Comparison of ENCODE assay signal across 18 cellular contexts in the genomic region with DNA sequence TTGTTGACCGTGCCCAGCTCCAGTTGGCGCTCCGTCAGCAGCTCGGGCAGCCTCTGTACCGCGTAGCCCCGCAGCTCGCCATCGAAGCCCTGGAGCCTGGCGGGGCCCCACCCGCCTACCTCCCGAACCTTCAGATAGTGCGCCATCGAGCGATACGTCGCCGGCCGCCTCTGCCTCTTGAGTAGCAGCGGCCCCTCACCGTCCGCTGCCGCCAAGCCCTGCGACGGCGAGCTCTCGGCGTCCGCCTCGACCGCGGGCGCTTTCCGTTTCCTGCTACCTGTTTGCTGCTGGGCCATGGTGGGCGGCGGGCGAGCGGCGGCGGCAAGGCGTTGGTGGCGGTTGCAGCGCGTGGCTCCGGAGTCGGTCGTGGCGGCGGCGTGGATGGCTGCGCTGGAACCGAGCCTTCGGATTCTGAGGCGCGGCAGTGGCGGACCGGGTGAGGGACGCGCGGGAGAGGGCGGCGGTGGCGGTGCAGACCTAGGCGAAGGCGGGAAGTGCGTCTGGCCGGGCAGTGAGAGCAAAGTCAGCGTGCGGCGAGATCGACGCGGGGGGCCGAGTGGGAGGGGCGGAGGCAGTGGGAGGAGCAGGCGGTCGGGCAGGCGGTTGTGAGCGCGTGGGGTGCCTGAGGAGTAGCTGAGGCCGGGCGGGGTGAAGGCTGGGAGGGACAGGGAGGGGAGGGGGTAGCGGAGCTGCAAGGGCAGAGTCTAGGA. TPM values are rescaled to one million over a fixed set of nuclear protein-coding genes. Genes with fewer than 3 reads are reported as not detected.
A peak's percentile ranks its signal among the peaks of the same experiment; 100 is the strongest.
DNase-seq lines count a peak whose midpoint lies in the region; ATAC-seq and TF ChIP-seq lines count a peak whose summit lies in the region.
"Had no signal": no experiment of that assay in that cellular context is flagged by ENCODE, and none has a peak within 500 bp of the region (broad histone marks: within the 10 kb centered on the region; RNA-seq: fewer than 3 reads in every experiment).

TSS of gene DCAF12L1 (minus strand) at position 502 of the 710 bp plus-strand sequence. CDS start at position 296, 206 bp downstream.

- H3K36me3 ChIP-seq in cardiac muscle cell (no peaks in the 10 kb centered on the region), hepatocyte (replicated peaks; ENCODE audit: insufficient read depth, low read depth) (no peaks in the 10 kb centered on the region)
- H3K36me3 ChIP-seq: heart right ventricle had no signal

- H4K20me1 ChIP-seq in hepatocyte (ENCODE audit: insufficient read depth, poor library complexity, severe bottlenecking), result no peaks in the 10 kb centered on the region

- H3K27me3 Mint-ChIP-seq in type B pancreatic cell, result peaks cover 24% of the 10 kb centered on the region
- H3K27me3 Mint-ChIP-seq: stimulated activated naive CD8-positive, alpha-beta T cell treated with anti-CD3 and anti-CD28 coated beads, Interleukin-15, amount 100 ng/mL, for 72 hours had no signal

- DNase-seq in cardiac muscle cell (ENCODE audit: low read depth in 1 of 2, low spot score in 1 of 2) (peak in 1 of 2 donors; percentile 12), left cardiac atrium (no peak), hepatocyte (ENCODE audit: low spot score) (peak; percentile 40), mucosa of gallbladder (ENCODE audit: low spot score) (peak; percentile 43), type B pancreatic cell (ENCODE audit: extremely low spot score, unreplicated experiment) (no peak), cerebellar nuclear complex (lab: John Stamatoyannopoulos, UW) (no peak)
- no peak for DNase-seq in activated CD8-positive, alpha-beta memory T cell treated with anti-CD3 and anti-CD28 coated beads for 24 hours
- DNase-seq in stimulated activated effector memory CD8-positive, alpha-beta T cell treated with anti-CD3 and anti-CD28 coated beads, Interleukin-12 subunit alpha, Interleukin-12 subunit beta, amount 100 ng/mL, for 72 hours (ENCODE audit: low spot score in 2 of 2), result no peak
- DNase-seq: activated CD4-positive, alpha-beta T cell treated with anti-CD3 and anti-CD28 coated beads for 4 hours; activated T-cell treated with anti-CD3 and anti-CD28 coated beads, Interleukin-2, amount 50 U/mL, for 24 hours; HCEC 1CT; midbrain; NCI-H1105; NCI-H2227 treated with DMSO at 0.1 percent for 48 hours; stimulated activated naive CD8-positive, alpha-beta T cell treated with anti-CD3 and anti-CD28 coated beads, Interleukin-15, amount 100 ng/mL, for 72 hours had no signal

- H3K4me3 ChIP-seq in cardiac muscle cell (peak within 1 kb of the TSS; percentile 20), hepatocyte (no peak within 1 kb of the TSS)
- H3K4me3 ChIP-seq: heart right ventricle had no signal

- no peaks in the 10 kb centered on the region for H3K9me2 ChIP-seq in hepatocyte (replicated peaks; ENCODE audit: insufficient read depth)

- no peak within 1 kb of the TSS for H3K27ac Mint-ChIP-seq in type B pancreatic cell
- no peak within 1 kb of the TSS for H3K27ac Mint-ChIP-seq in stimulated activated effector memory CD8-positive, alpha-beta T cell treated with anti-CD3 and anti-CD28 coated beads, Interleukin-12 subunit alpha, Interleukin-12 subunit beta, amount 100 ng/mL, for 72 hours
- H3K27ac Mint-ChIP-seq: activated T-cell treated with anti-CD3 and anti-CD28 coated beads, Interleukin-2, amount 50 U/mL, for 24 hours; stimulated activated naive CD8-positive, alpha-beta T cell treated with anti-CD3 and anti-CD28 coated beads, Interleukin-15, amount 100 ng/mL, for 72 hours had no signal

- TF ChIP-seq CTCF in cardiac muscle cell (IDR thresholded peaks at IDR 0.05; ENCODE audit: low read depth, low read length), result no peak
- TF ChIP-seq CTCF in hepatocyte (IDR thresholded peaks at IDR 0.05; ENCODE audit: poor library complexity), result no peak
- TF ChIP-seq CTCF in type B pancreatic cell (conservative IDR thresholded peaks at IDR 0.05), result no peak

- H3K36me3 Mint-ChIP-seq in type B pancreatic cell, result no peaks in the 10 kb centered on the region
- no peaks in the 10 kb centered on the region for H3K36me3 Mint-ChIP-seq in stimulated activated effector memory CD8-positive, alpha-beta T cell treated with anti-CD3 and anti-CD28 coated beads, Interleukin-12 subunit alpha, Interleukin-12 subunit beta, amount 100 ng/mL, for 72 hours

- H3K4me1 ChIP-seq in cardiac muscle cell (ENCODE audit: low read depth), result no peaks in the 10 kb centered on the region
- no peaks in the 10 kb centered on the region for H3K4me1 ChIP-seq in hepatocyte (ENCODE audit: insufficient read depth)
- H3K4me1 ChIP-seq: heart right ventricle had no signal

- peak within 1 kb of the TSS; percentile 56 for H2AFZ ChIP-seq in hepatocyte

- intact Hi-C loops in left cardiac atrium (cut with DNase I), result no loop called here

- no peaks in the 10 kb centered on the region for H3K4me1 Mint-ChIP-seq in type B pancreatic cell (ENCODE audit: unreplicated experiment)
- H3K4me1 Mint-ChIP-seq in stimulated activated effector memory CD8-positive, alpha-beta T cell treated with anti-CD3 and anti-CD28 coated beads, Interleukin-12 subunit alpha, Interleukin-12 subunit beta, amount 100 ng/mL, for 72 hours, result no peaks in the 10 kb centered on the region
- H3K4me1 Mint-ChIP-seq: stimulated activated naive CD8-positive, alpha-beta T cell treated with anti-CD3 and anti-CD28 coated beads, Interleukin-15, amount 100 ng/mL, for 72 hours had no signal

- peak within 1 kb of the TSS; percentile 77 for H3K4me3 Mint-ChIP-seq in type B pancreatic cell
- H3K4me3 Mint-ChIP-seq in stimulated activated effector memory CD8-positive, alpha-beta T cell treated with anti-CD3 and anti-CD28 coated beads, Interleukin-12 subunit alpha, Interleukin-12 subunit beta, amount 100 ng/mL, for 72 hours, result no peak within 1 kb of the TSS
- H3K4me3 Mint-ChIP-seq: activated T-cell treated with anti-CD3 and anti-CD28 coated beads, Interleukin-2, amount 50 U/mL, for 24 hours; stimulated activated naive CD8-positive, alpha-beta T cell treated with anti-CD3 and anti-CD28 coated beads, Interleukin-15, amount 100 ng/mL, for 72 hours had no signal

- H3K4me2 ChIP-seq in hepatocyte, result peak within 1 kb of the TSS; percentile 76

- H3K9me3 ChIP-seq in cardiac muscle cell (ENCODE audit: low read depth) (no peaks in the 10 kb centered on the region), hepatocyte (ENCODE audit: low read depth) (no peaks in the 10 kb centered on the region)

- no peak within 1 kb of the TSS for H3K27ac ChIP-seq in cardiac muscle cell
- H3K27ac ChIP-seq in hepatocyte, result no peak within 1 kb of the TSS
- H3K27ac ChIP-seq: heart right ventricle had no signal

- no peaks in the 10 kb centered on the region for H3K79me2 ChIP-seq in hepatocyte

- H3K27me3 ChIP-seq in cardiac muscle cell (peaks cover 19% of the 10 kb centered on the region), hepatocyte (no peaks in the 10 kb centered on the region)

- 62% methylated on average over 50 of the region's 83 CpGs for WGBS in hepatocyte (ENCODE audit: low lambda C conversion rate, missing lambda C conversion rate)

- H3K9me3 Mint-ChIP-seq in type B pancreatic cell, result no peaks in the 10 kb centered on the region
- H3K9me3 Mint-ChIP-seq in stimulated activated effector memory CD8-positive, alpha-beta T cell treated with anti-CD3 and anti-CD28 coated beads, Interleukin-12 subunit alpha, Interleukin-12 subunit beta, amount 100 ng/mL, for 72 hours, result peaks cover 6% of the 10 kb centered on the region
- H3K9me3 Mint-ChIP-seq: stimulated activated naive CD8-positive, alpha-beta T cell treated with anti-CD3 and anti-CD28 coated beads, Interleukin-15, amount 100 ng/mL, for 72 hours had no signal

- ATAC-seq in left cardiac atrium, result no peak
- ATAC-seq in stimulated activated effector memory CD8-positive, alpha-beta T cell treated with anti-CD3 and anti-CD28 coated beads, Interleukin-12 subunit alpha, Interleukin-12 subunit beta, amount 100 ng/mL, for 72 hours, result no peak
- ATAC-seq: esophagus mucosa; stimulated activated naive CD8-positive, alpha-beta T cell treated with anti-CD3 and anti-CD28 coated beads, Interleukin-15, amount 100 ng/mL, for 72 hours had no signal

RNA-seq across cellular contexts. Expression of gene DCAF12L1, which starts in this region (rescaled TPM):
- total RNA-seq in cardiac muscle cell, result 0.14 and 0.27 TPM in 2 replicates
- not detected in 2 replicates for polyA plus RNA-seq in cardiac muscle cell
- not detected for total RNA-seq in left cardiac atrium
- 1.0 and 2.0 TPM in 2 replicates for total RNA-seq in hepatocyte
- 0.05 and 0.86 TPM in 2 replicates for polyA plus RNA-seq in hepatocyte
- total RNA-seq in mucosa of gallbladder, result 8.6 TPM
- total RNA-seq in type B pancreatic cell (ENCODE audit: low replicate concordance), result 0.56 and 0.83 TPM in 2 replicates
- total RNA-seq: esophagus mucosa, heart right ventricle, osteoblast had no signal
- polyA plus RNA-seq: heart right ventricle had no signal

Comparison
In these comparisons a context has a peak if more than half of its experiments do, and no peak if none do; other contexts are left out.
1. DNase-seq: peak in hepatocyte (single experiment) and mucosa of gallbladder (single experiment); none in left cardiac atrium (single experiment), type B pancreatic cell (single experiment), activated CD8-positive, alpha-beta memory T cell treated with anti-CD3 and anti-CD28 coated beads for 24 hours (single experiment), cerebellar nuclear complex (0 of 2) and stimulated activated effector memory CD8-positive, alpha-beta T cell treated with anti-CD3 and anti-CD28 coated beads, Interleukin-12 subunit alpha, Interleukin-12 subunit beta, amount 100 ng/mL, for 72 hours (0 of 2).